In genomic region chr5:41432481-41433253, GRCh38 we compare ENCODE assay signal across 22 cellular contexts.
"Had no signal": no experiment of that assay in that cellular context is flagged by ENCODE, and none has a peak within 500 bp of the region (broad histone marks: within the 10 kb centered on the region; RNA-seq: fewer than 3 reads in every experiment).

No MANE protein-coding gene starts in this region.

- H3K36me3 ChIP-seq: ascending aorta, SJSA1 had no signal

- H3K4me1 ChIP-seq: ascending aorta, SJSA1 had no signal

- DNase-seq: activated CD4-positive, alpha-beta memory T cell treated with anti-CD3 and anti-CD28 coated beads for 36 hours; activated CD4-positive, alpha-beta T cell treated with anti-CD3 and anti-CD28 coated beads, Interleukin-2, amount 10 ng/mL, durations not matched to agents 7 days and 5 days; activated CD4-positive, CD25-positive, alpha-beta regulatory T cell; activated CD8-positive, alpha-beta memory T cell treated with anti-CD3 and anti-CD28 coated beads for 24 hours; activated effector memory CD4-positive, alpha-beta T cell treated with anti-CD3 and anti-CD28 coated beads, Interleukin-2, amount 50 U/mL, for 16 hours; activated naive CD4-positive, alpha-beta T cell treated with Interleukin-2 at 50 U/mL for 16 hours; activated naive CD8-positive, alpha-beta T cell treated with anti-CD3 and anti-CD28 coated beads, Interleukin-2, amount 50 U/mL, for 24 hours; activated T-cell treated with anti-CD3 and anti-CD28 coated beads, Interleukin-2, amount 50 U/mL, for 4 hours; amniotic stem cell; NCI-H1105 treated with DMSO at 0.1 percent for 48 hours; NCI-H1436 treated with DMSO at 0.1 percent for 48 hours; NCI-H187; NCI-H510A treated with DMSO at 0.1 percent for 48 hours; NCI-H69; NK-92 treated with Interleukin-12 subunit alpha and Interleukin-12 subunit beta, amount 100 ng/mL, for 24 hours; Right ventricle myocardium superior; T-helper 17 cell; T-helper 9 cell had no signal

- H3K9me3 ChIP-seq: ascending aorta, SJSA1 had no signal

- ATAC-seq: activated naive CD4-positive, alpha-beta T cell treated with anti-CD3 and anti-CD28 coated beads, Interleukin-2, amount 50 U/mL, for 72 hours; activated naive CD8-positive, alpha-beta T cell treated with anti-CD3 and anti-CD28 coated beads, Interleukin-2, amount 50 U/mL, for 24 hours; activated T-cell treated with anti-CD3 and anti-CD28 coated beads, Interleukin-2, amount 50 U/mL, for 4 hours; Panc1; T-helper 17 cell had no signal

- H3K27me3 ChIP-seq: ascending aorta had no signal

- H3K4me3 ChIP-seq: ascending aorta, SJSA1 had no signal

- H3K27ac ChIP-seq: ascending aorta, SJSA1 had no signal
